17 cellular contexts compared by ENCODE assay signal in genomic region chr5:1752881-1753280, GRCh38. TPM values are rescaled to one million over a fixed set of nuclear protein-coding genes. Genes with fewer than 3 reads are reported as not detected.
DNase-seq lines count a peak whose midpoint lies in the region; ATAC-seq and TF ChIP-seq lines count a peak whose summit lies in the region.
"Had no signal": no experiment of that assay in that cellular context is flagged by ENCODE, and none has a peak within 500 bp of the region (broad histone marks: within the 10 kb centered on the region; RNA-seq: fewer than 3 reads in every experiment).

No MANE protein-coding gene starts in this region.

- H3K9me3 ChIP-seq in sigmoid colon, result no peaks in the 10 kb centered on the region

- H3K4me3 Mint-ChIP-seq in activated CD4-positive, alpha-beta memory T cell treated with anti-CD3 and anti-CD28 coated beads for 36 hours, result no peak overlapping the region
- H3K4me3 Mint-ChIP-seq in activated CD4-positive, alpha-beta memory T cell treated with anti-CD3 and anti-CD28 coated beads, Interleukin-2, amount 10 ng/mL, durations not matched to agents 7 days and 5 days, result no peak overlapping the region

- WGBS in sigmoid colon, 2 donors, result 68 to 78% methylated on average over 16 of the region's 16 CpGs

- TF ChIP-seq CTCF in sigmoid colon (IDR thresholded peaks at IDR 0.05), result no peak

- no peak for ATAC-seq in left lobe of liver
- ATAC-seq: K562 had no signal

- no peaks in the 10 kb centered on the region for H3K9me3 Mint-ChIP-seq in activated CD4-positive, alpha-beta memory T cell treated with anti-CD3 and anti-CD28 coated beads for 36 hours
- H3K9me3 Mint-ChIP-seq in activated CD4-positive, alpha-beta memory T cell treated with anti-CD3 and anti-CD28 coated beads, Interleukin-2, amount 10 ng/mL, durations not matched to agents 7 days and 5 days, result no peaks in the 10 kb centered on the region

- no peaks in the 10 kb centered on the region for H3K27me3 ChIP-seq in H7 (ENCODE audit: control insufficient read depth, insufficient read depth, low read length)
- peaks cover 0 to 13% (median 0%) of the 10 kb centered on the region in 3 donors for H3K27me3 ChIP-seq in sigmoid colon

- CTCF ChIA-PET in activated CD4-positive, alpha-beta memory T cell treated with anti-CD3 and anti-CD28 coated beads for 36 hours (lab: Charles Lee), result interaction anchor here (1.0 kb wide), 1 partner anchor 11 kb away, joined by 3 read pairs; no protein-coding TSS in a partner anchor
- CTCF ChIA-PET in activated CD4-positive, alpha-beta memory T cell treated with anti-CD3 and anti-CD28 coated beads, Interleukin-2, amount 10 ng/mL, durations not matched to agents 7 days and 5 days (lab: Charles Lee), result no interaction called here

- H3K27ac Mint-ChIP-seq in activated CD4-positive, alpha-beta memory T cell treated with anti-CD3 and anti-CD28 coated beads for 36 hours, result no peak overlapping the region
- H3K27ac Mint-ChIP-seq in activated CD4-positive, alpha-beta memory T cell treated with anti-CD3 and anti-CD28 coated beads, Interleukin-2, amount 10 ng/mL, durations not matched to agents 7 days and 5 days, result no peak overlapping the region

- peaks cover 7% of the 10 kb centered on the region for H3K27me3 Mint-ChIP-seq in activated CD4-positive, alpha-beta memory T cell treated with anti-CD3 and anti-CD28 coated beads for 36 hours
- peaks cover 2% of the 10 kb centered on the region for H3K27me3 Mint-ChIP-seq in activated CD4-positive, alpha-beta memory T cell treated with anti-CD3 and anti-CD28 coated beads, Interleukin-2, amount 10 ng/mL, durations not matched to agents 7 days and 5 days

- no peak for TF ChIP-seq POLR2A in sigmoid colon (IDR thresholded peaks at IDR 0.05)

- TF ChIP-seq EP300 in sigmoid colon (IDR thresholded peaks at IDR 0.05), result no peak

- intact Hi-C loops in activated CD4-positive, alpha-beta memory T cell treated with anti-CD3 and anti-CD28 coated beads for 36 hours (cut with micrococcal nuclease), result no loop called here
- intact Hi-C loops in sigmoid colon (cut with DNase I), result no loop called here

- POLR2A ChIA-PET in activated CD4-positive, alpha-beta memory T cell treated with anti-CD3 and anti-CD28 coated beads for 36 hours (lab: Charles Lee), result no interaction called here
- POLR2A ChIA-PET in activated CD4-positive, alpha-beta memory T cell treated with anti-CD3 and anti-CD28 coated beads, Interleukin-2, amount 10 ng/mL, durations not matched to agents 7 days and 5 days (lab: Charles Lee), result interaction anchor here (1.1 kb wide), 1 partner anchor 9 kb away, joined by 3 read pairs; no protein-coding TSS in a partner anchor

- DNase-seq in activated CD4-positive, alpha-beta memory T cell treated with anti-CD3 and anti-CD28 coated beads for 36 hours, result peak; percentile 0
- no peak for DNase-seq in activated CD4-positive, alpha-beta memory T cell treated with anti-CD3 and anti-CD28 coated beads, Interleukin-2, amount 10 ng/mL, durations not matched to agents 7 days and 5 days
- peak; percentile 56 for DNase-seq in H7
- DNase-seq in left lobe of liver (ENCODE audit: low spot score), result peak; percentile 36
- peak; percentile 41 for DNase-seq in sigmoid colon
- no peak for DNase-seq in NCI-H82 (lab: John Stamatoyannopoulos, UW)
- DNase-seq in ACHN, result no peak
- no peak for DNase-seq in GM19240 (ENCODE audit: insufficient read length, low spot score)
- DNase-seq: 8988T, COR-L47, DMS153, GM23248, NCI-H1436 treated with DMSO at 0.1 percent for 48 hours, NCI-H2081, NCI-H524 treated with DMSO at 0.1 percent for 48 hours had no signal

- H3K4me1 ChIP-seq in sigmoid colon, result no peaks in the 10 kb centered on the region

- in situ Hi-C loops in ACHN (cut with HindIII; ENCODE audit: low pct_ligation_motif_present, low pct_unique_long_range_greater_than_20kb, low sequenced_read_pairs), result no loop called here

- H3K36me3 ChIP-seq in H7 (replicated peaks; ENCODE audit: control insufficient read depth, insufficient read depth, low read length), result no peaks in the 10 kb centered on the region
- no peaks in the 10 kb centered on the region for H3K36me3 ChIP-seq in sigmoid colon

- H3K4me1 Mint-ChIP-seq in activated CD4-positive, alpha-beta memory T cell treated with anti-CD3 and anti-CD28 coated beads for 36 hours (ENCODE audit: low read depth), result no peaks in the 10 kb centered on the region
- H3K4me1 Mint-ChIP-seq in activated CD4-positive, alpha-beta memory T cell treated with anti-CD3 and anti-CD28 coated beads, Interleukin-2, amount 10 ng/mL, durations not matched to agents 7 days and 5 days, result no peaks in the 10 kb centered on the region

- H3K4me3 ChIP-seq in H7 (ENCODE audit: insufficient read depth, low read depth, low read length) (no peak overlapping the region), sigmoid colon (no peak overlapping the region)
- H3K4me3 ChIP-seq: GM23248, K562 had no signal

- no peak overlapping the region for H3K27ac ChIP-seq in sigmoid colon
- H3K27ac ChIP-seq: C4-2B, GM23248 had no signal

- H3K36me3 Mint-ChIP-seq in activated CD4-positive, alpha-beta memory T cell treated with anti-CD3 and anti-CD28 coated beads for 36 hours, result no peaks in the 10 kb centered on the region
- no peaks in the 10 kb centered on the region for H3K36me3 Mint-ChIP-seq in activated CD4-positive, alpha-beta memory T cell treated with anti-CD3 and anti-CD28 coated beads, Interleukin-2, amount 10 ng/mL, durations not matched to agents 7 days and 5 days (ENCODE audit: low read depth)

RNA-seq across cellular contexts. Expression of gene MRPL36, which starts 46.8 kb away (rescaled TPM):
- total RNA-seq in activated CD4-positive, alpha-beta memory T cell treated with anti-CD3 and anti-CD28 coated beads for 36 hours, result 10 to 100 TPM; 60.8 to 64.7 TPM
- 10 to 100 TPM; 44.5 to 44.8 TPM for total RNA-seq in activated CD4-positive, alpha-beta memory T cell treated with anti-CD3 and anti-CD28 coated beads, Interleukin-2, amount 10 ng/mL, durations not matched to agents 7 days and 5 days
- 49.4 and 83.8 TPM in 2 replicates for total RNA-seq in H7 (2014; rRNA removed; shearing (Covaris generic))
- 31.1 TPM for total RNA-seq in left lobe of liver
- total RNA-seq in sigmoid colon, result 10 to 100 TPM; 32.4 to 59.4 (median 49.2) TPM
- 10 to 100 TPM; 65.9 to 77.9 (median 70.9) TPM for polyA plus RNA-seq in sigmoid colon

RNA-seq across cellular contexts. Expression of gene NDUFS6, which starts 48.3 kb away (rescaled TPM):
- total RNA-seq in activated CD4-positive, alpha-beta memory T cell treated with anti-CD3 and anti-CD28 coated beads for 36 hours, result 10 to 100 TPM; 38.9 to 39.5 TPM
- total RNA-seq in activated CD4-positive, alpha-beta memory T cell treated with anti-CD3 and anti-CD28 coated beads, Interleukin-2, amount 10 ng/mL, durations not matched to agents 7 days and 5 days, result 10 to 100 TPM; 25.4 to 29.2 TPM
- total RNA-seq in H7 (2014; rRNA removed; shearing (Covaris generic)), result 35.2 and 51.9 TPM in 2 replicates
- total RNA-seq in left lobe of liver (27.0 TPM), sigmoid colon (10 to 100 TPM; 34.9 to 82.6 (median 55.4) TPM)
- polyA plus RNA-seq in sigmoid colon, result 100 to 1,000 TPM in 2 of 3 donors, 10 to 100 TPM in 1; 94.0 to 156 (median 111) TPM

Comparison
In these comparisons a context has a peak if more than half of its experiments do, and no peak if none do; other contexts are left out.
1. DNase-seq: peak in activated CD4-positive, alpha-beta memory T cell treated with anti-CD3 and anti-CD28 coated beads for 36 hours (single experiment), H7 (single experiment), left lobe of liver (single experiment) and sigmoid colon (single experiment); none in activated CD4-positive, alpha-beta memory T cell treated with anti-CD3 and anti-CD28 coated beads, Interleukin-2, amount 10 ng/mL, durations not matched to agents 7 days and 5 days (single experiment), NCI-H82 (single experiment), ACHN (single experiment) and GM19240 (single experiment).